In genomic region chr19:54201980-54202379, GRCh38 we compare ENCODE assay signal across 1 cellular context.
TF ChIP-seq lines count a peak whose summit lies in the region.

No MANE protein-coding gene starts in this region.

TF ChIP-seq in H1, 55 proteins besides CTCF, POLR2A, EP300 and RAD21:
- no peak for TF ChIP-seq JUN (IDR thresholded peaks at IDR 0.05; ENCODE audit: low read depth, low read length)
- TF ChIP-seq SRF (IDR thresholded peaks at IDR 0.05; ENCODE audit: low read depth, low read length): no peak
- 0 out of 2 replicates have a peak, but pooled peaks have one; percentile 10 for TF ChIP-seq CEBPB (IDR thresholded peaks at IDR 0.05; ENCODE audit: low read depth, low read length)
- TF ChIP-seq ASH2L (IDR thresholded peaks at IDR 0.05; ENCODE audit: low read length): no peak
TF ChIP-seq in H1: peak in this region for 1.
